ENCODE assay signal across 10 cellular contexts in the genomic region with DNA sequence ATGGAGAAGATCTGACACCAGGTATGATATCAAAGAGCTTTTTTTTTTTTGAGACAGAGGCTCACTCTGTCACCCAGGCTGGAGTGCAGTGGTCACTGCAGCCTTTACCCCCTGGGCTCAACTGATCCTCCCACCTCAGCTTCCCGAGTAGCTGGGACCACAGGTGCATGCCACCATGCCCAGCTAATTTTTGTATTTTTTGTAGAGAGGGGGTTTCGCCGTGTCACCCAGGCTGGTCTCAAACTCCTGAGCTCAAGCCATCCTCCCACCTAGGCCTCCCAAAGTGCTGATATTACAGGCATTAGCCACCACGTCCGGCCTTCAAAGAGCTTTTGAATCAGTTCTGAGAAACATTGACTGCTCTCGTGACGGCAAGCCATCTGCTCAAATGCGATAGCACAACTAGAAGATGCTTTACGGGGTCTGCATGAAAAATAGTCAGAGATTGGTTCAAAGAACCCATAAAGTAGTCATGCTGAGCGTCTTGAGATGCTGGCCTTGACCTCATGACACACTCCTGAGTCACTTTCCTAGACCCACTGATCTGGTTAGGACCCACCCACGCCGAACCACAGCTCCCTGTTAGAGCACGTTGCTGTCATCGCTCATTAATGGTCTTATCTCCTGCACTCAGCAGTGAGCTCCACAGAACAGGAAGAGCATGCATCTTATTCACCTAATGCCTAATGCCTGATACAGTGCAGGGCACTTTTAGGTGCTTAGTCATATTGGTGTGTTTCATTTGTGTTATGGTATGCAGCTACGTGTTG. TPM values are rescaled to one million over a fixed set of nuclear protein-coding genes. Genes with fewer than 3 reads are reported as not detected.
A peak's percentile ranks its signal among the peaks of the same experiment; 100 is the strongest.
DNase-seq lines count a peak whose midpoint lies in the region; ATAC-seq, FAIRE-seq and TF ChIP-seq lines count a peak whose summit lies in the region.
"Had no signal": no experiment of that assay in that cellular context is flagged by ENCODE, and none has a peak within 500 bp of the region (broad histone marks: within the 10 kb centered on the region; RNA-seq: fewer than 3 reads in every experiment).

No MANE protein-coding gene starts in this region.

- TF ChIP-seq CTCF in AG04450 (IDR thresholded peaks at IDR 0.05; ENCODE audit: low read depth, low read length): no peak

- ATAC-seq in GM19463 (IDR thresholded peaks at IDR 0.05; ENCODE audit: unreplicated experiment): peak; percentile 87
- ATAC-seq: naive thymus-derived CD8-positive, alpha-beta T cell had no signal

- DNase-seq in AG04450 (ENCODE audit: low read depth, low spot score): peak; percentile 95
- peak; percentile 89 to 97 for DNase-seq in SJSA1 (ENCODE audit: low read depth in 1 of 2, low spot score in 2 of 2)
- peak; percentile 98 for DNase-seq in glomerular visceral epithelial cell (ENCODE audit: extremely low spot score)
- no peak for DNase-seq in NCI-H1694 treated with DMSO at 0.1 percent for 48 hours (lab: John Stamatoyannopoulos, UW)
- no peak for DNase-seq in iPS-NIHi11 (ENCODE audit: low spot score)
- no peak for DNase-seq in H7
- no peak for DNase-seq in small intestine
- DNase-seq: naive thymus-derived CD8-positive, alpha-beta T cell; transverse colon had no signal

- H3K9me3 ChIP-seq in AG04450 (ENCODE audit: control insufficient read depth, insufficient read depth, low read length) (no peaks in the 10 kb centered on the region), SJSA1 (replicated peaks) (no peaks in the 10 kb centered on the region), small intestine (ENCODE audit: control insufficient read depth, low read depth) (no peaks in the 10 kb centered on the region)
- H3K9me3 ChIP-seq: transverse colon had no signal

- H3K4me3 ChIP-seq in AG04450 (ENCODE audit: low read depth, low read length): no peak overlapping the region; the same call in 1 of the 2 replicates
- no peak overlapping the region for H3K4me3 ChIP-seq in SJSA1
- no peak overlapping the region for H3K4me3 ChIP-seq in H7 (ENCODE audit: insufficient read depth, low read depth, low read length)
- H3K4me3 ChIP-seq in small intestine (ENCODE audit: low read depth in 1 of 2, low read length in 2 of 2): no peak overlapping the region
- H3K4me3 ChIP-seq: transverse colon had no signal

- CTCF ChIA-PET in AG04450 (lab: Charles Lee): interaction anchor here (2.0 kb wide), 1 partner anchor 54 kb away, joined by 10 read pairs; no protein-coding TSS in a partner anchor

- H3K27ac ChIP-seq in AG04450 (ENCODE audit: low read depth, low read length) (peak overlapping the region; percentile 85), SJSA1 (peak overlapping the region; percentile 80), small intestine (ENCODE audit: low read depth in 1 of 2, low read length in 1 of 2) (no peak overlapping the region)
- H3K27ac ChIP-seq: transverse colon had no signal

- FAIRE-seq in small intestine (lab: Jason Lieb, UNC): no peak

- H3K36me3 ChIP-seq in SJSA1 (peaks cover 27% of the 10 kb centered on the region), H7 (replicated peaks; ENCODE audit: control insufficient read depth, insufficient read depth, low read length) (no peaks in the 10 kb centered on the region), small intestine (ENCODE audit: control insufficient read depth in 2 of 2, insufficient read depth in 2 of 2, low read length in 2 of 2) (no peaks in the 10 kb centered on the region)
- H3K36me3 ChIP-seq: transverse colon had no signal

- 74 to 84% (median 76%) methylated on average over 15 of the region's 15 CpGs for WGBS in small intestine, 3 donors

- POLR2A ChIA-PET in AG04450 (lab: Yijun Ruan, JAX): interaction anchor here (0.8 to 2.0 kb wide), 6 partner anchors 12 to 72 kb away, joined by 3 to 15 read pairs (median 6); no protein-coding TSS in a partner anchor

- H3K27me3 ChIP-seq in AG04450 (ENCODE audit: control insufficient read depth, insufficient read depth, low read length) (no peaks in the 10 kb centered on the region), SJSA1 (replicated peaks) (no peaks in the 10 kb centered on the region), H7 (ENCODE audit: control insufficient read depth, insufficient read depth, low read length) (no peaks in the 10 kb centered on the region), small intestine (ENCODE audit: control insufficient read depth in 2 of 2, insufficient read depth in 2 of 2, low read length in 2 of 2) (no peaks in the 10 kb centered on the region)
- H3K27me3 ChIP-seq: transverse colon had no signal

- H3K4me1 ChIP-seq in SJSA1 (replicated peaks) (peaks cover 81% of the 10 kb centered on the region), small intestine (ENCODE audit: control insufficient read depth in 2 of 2, insufficient read depth in 1 of 2, low read depth in 1 of 2, low read length in 1 of 2) (no peaks in the 10 kb centered on the region)
- H3K4me1 ChIP-seq: transverse colon had no signal

RNA-seq across cellular contexts. Expression of gene NR2F2, which starts 57.0 kb away (rescaled TPM):
- polyA plus RNA-seq in AG04450 (2011; rRNA removed) (63.1 and 66.9 TPM in 2 replicates), small intestine (10 to 100 TPM in 1 of 3 donors, 1 to 10 TPM in 2; 3.6 to 26.3 (median 4.9) TPM)
- 36.8 and 72.5 TPM in 2 replicates for polyA minus RNA-seq in AG04450 (2011; rRNA and poly(A)+ RNA removed)
- total RNA-seq in SJSA1 (2014; rRNA removed; shearing (Covaris generic)): 9.8 and 14.0 TPM in 2 replicates
- 0.17 TPM in 1 of 2 replicates, not detected in the other for total RNA-seq in H7 (2014; rRNA removed; shearing (Covaris generic))
- total RNA-seq: naive thymus-derived CD8-positive, alpha-beta T cell had no signal
- polyA plus RNA-seq: naive thymus-derived CD8-positive, alpha-beta T cell had no signal

Comparison
In these comparisons a context has a peak if more than half of its experiments do, and no peak if none do; other contexts are left out.
1. DNase-seq: peak in AG04450 (single experiment), SJSA1 (2 of 2) and glomerular visceral epithelial cell (single experiment); none in NCI-H1694 treated with DMSO at 0.1 percent for 48 hours (single experiment), iPS-NIHi11 (single experiment), H7 (single experiment) and small intestine (single experiment).
2. H3K27ac ChIP-seq: peak in AG04450 (single experiment) and SJSA1 (single experiment); none in small intestine (0 of 2).